20 cellular contexts compared by ENCODE assay signal in genomic region chr9:113990570-113990907, GRCh38.
"Had no signal": no experiment of that assay in that cellular context is flagged by ENCODE, and none has a peak within 500 bp of the region (broad histone marks: within the 10 kb centered on the region; RNA-seq: fewer than 3 reads in every experiment).

No MANE protein-coding gene starts in this region.

- H3K9me3 Mint-ChIP-seq: activated naive CD4-positive, alpha-beta T cell treated with anti-CD3 and anti-CD28 coated beads, Interleukin-2, amount 50 U/mL, for 72 hours; dendritic cell treated with granulocyte-macrophage colony-stimulating factor and Interleukin-4, amounts not matched to agents 40 ng/mL and 50 ng/mL, for 4 days; naive thymus-derived CD8-positive, alpha-beta T cell; stimulated activated naive CD8-positive, alpha-beta T cell treated with anti-CD3 and anti-CD28 coated beads, Interleukin-15, Interleukin-2, amounts not matched to agents 100 ng/mL and 50 ng/mL, for 24 hours; T-cell had no signal

- H3K36me3 Mint-ChIP-seq: activated naive CD4-positive, alpha-beta T cell treated with anti-CD3 and anti-CD28 coated beads, Interleukin-2, amount 50 U/mL, for 72 hours; T-cell had no signal

- H3K4me3 Mint-ChIP-seq: dendritic cell treated with granulocyte-macrophage colony-stimulating factor and Interleukin-4, amounts not matched to agents 40 ng/mL and 50 ng/mL, for 4 days; naive thymus-derived CD8-positive, alpha-beta T cell; stimulated activated naive CD8-positive, alpha-beta T cell treated with anti-CD3 and anti-CD28 coated beads, Interleukin-15, Interleukin-2, amounts not matched to agents 100 ng/mL and 50 ng/mL, for 24 hours; T-cell had no signal

- H3K9ac ChIP-seq: SK-N-SH had no signal

- H3K4me2 ChIP-seq: SK-N-SH had no signal

- H3K27ac Mint-ChIP-seq: stimulated activated naive CD8-positive, alpha-beta T cell treated with anti-CD3 and anti-CD28 coated beads, Interleukin-15, Interleukin-2, amounts not matched to agents 100 ng/mL and 50 ng/mL, for 24 hours; T-cell had no signal

- H3K27me3 ChIP-seq: body of pancreas, heart left ventricle, right atrium auricular region, testis, upper lobe of right lung had no signal

- H3K27me3 Mint-ChIP-seq: naive thymus-derived CD8-positive, alpha-beta T cell; stimulated activated naive CD8-positive, alpha-beta T cell treated with anti-CD3 and anti-CD28 coated beads, Interleukin-15, Interleukin-2, amounts not matched to agents 100 ng/mL and 50 ng/mL, for 24 hours; T-cell had no signal

- H3K4me3 ChIP-seq: body of pancreas, heart left ventricle, mucosa of descending colon, right atrium auricular region, testis, upper lobe of right lung had no signal

- H3K36me3 ChIP-seq: right atrium auricular region, upper lobe of right lung had no signal

- H3K27ac ChIP-seq: body of pancreas, testis, upper lobe of right lung had no signal

- DNase-seq: activated CD4-positive, alpha-beta T cell treated with anti-CD3 and anti-CD28 coated beads for 1 hour; activated CD4-positive, alpha-beta T cell treated with anti-CD3 and anti-CD28 coated beads, Interleukin-2, amount 50 U/mL, for 4 hours; activated effector memory CD4-positive, alpha-beta T cell treated with Interleukin-2 at 50 U/mL for 16 hours; activated T-cell treated with anti-CD3 and anti-CD28 coated beads, Interleukin-2, amount 50 U/mL, for 1 hour; effector memory CD4-positive, alpha-beta T cell; heart left ventricle; mucosa of descending colon; naive thymus-derived CD8-positive, alpha-beta T cell; SK-N-SH; small intestine; T-cell; T-helper 9 cell; upper lobe of right lung had no signal

- ATAC-seq: activated naive CD4-positive, alpha-beta T cell treated with anti-CD3 and anti-CD28 coated beads, Interleukin-2, amount 50 U/mL, for 72 hours; body of pancreas; heart left ventricle; left colon; mucosa of descending colon; naive thymus-derived CD8-positive, alpha-beta T cell; T-cell; upper lobe of right lung had no signal

- FAIRE-seq: small intestine had no signal

- H3K9me3 ChIP-seq: body of pancreas, heart left ventricle, mucosa of descending colon, right atrium auricular region, SK-N-SH, testis, upper lobe of right lung had no signal
